ENCODE assay signal across 11 cellular contexts in the genomic region with DNA sequence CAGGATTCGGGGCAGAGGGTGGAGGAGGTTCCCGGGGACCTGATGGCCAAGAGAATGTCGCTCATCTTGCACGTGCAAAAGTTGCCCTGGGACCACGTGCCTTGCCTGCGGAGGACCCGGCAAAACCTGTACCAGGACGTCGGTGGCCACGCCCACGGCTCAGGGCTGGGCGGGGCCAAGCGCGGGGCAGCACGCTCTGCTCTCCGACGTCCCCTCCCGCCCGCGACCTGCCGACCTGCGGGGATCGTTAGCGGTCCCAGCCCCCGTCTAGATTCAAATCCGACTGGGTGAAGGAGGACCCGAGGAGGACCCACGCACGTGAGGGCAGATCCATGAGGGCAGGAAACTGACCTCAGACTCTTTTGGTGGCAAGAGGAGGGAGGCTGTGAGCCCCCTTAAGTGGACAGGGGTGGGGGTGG. TPM values are rescaled to one million over a fixed set of nuclear protein-coding genes. Genes with fewer than 3 reads are reported as not detected.
DNase-seq lines count a peak whose midpoint lies in the region; ATAC-seq, FAIRE-seq and TF ChIP-seq lines count a peak whose summit lies in the region.
"Had no signal": no experiment of that assay in that cellular context is flagged by ENCODE, and none has a peak within 500 bp of the region (broad histone marks: within the 10 kb centered on the region; RNA-seq: fewer than 3 reads in every experiment).

A gene with protein sequence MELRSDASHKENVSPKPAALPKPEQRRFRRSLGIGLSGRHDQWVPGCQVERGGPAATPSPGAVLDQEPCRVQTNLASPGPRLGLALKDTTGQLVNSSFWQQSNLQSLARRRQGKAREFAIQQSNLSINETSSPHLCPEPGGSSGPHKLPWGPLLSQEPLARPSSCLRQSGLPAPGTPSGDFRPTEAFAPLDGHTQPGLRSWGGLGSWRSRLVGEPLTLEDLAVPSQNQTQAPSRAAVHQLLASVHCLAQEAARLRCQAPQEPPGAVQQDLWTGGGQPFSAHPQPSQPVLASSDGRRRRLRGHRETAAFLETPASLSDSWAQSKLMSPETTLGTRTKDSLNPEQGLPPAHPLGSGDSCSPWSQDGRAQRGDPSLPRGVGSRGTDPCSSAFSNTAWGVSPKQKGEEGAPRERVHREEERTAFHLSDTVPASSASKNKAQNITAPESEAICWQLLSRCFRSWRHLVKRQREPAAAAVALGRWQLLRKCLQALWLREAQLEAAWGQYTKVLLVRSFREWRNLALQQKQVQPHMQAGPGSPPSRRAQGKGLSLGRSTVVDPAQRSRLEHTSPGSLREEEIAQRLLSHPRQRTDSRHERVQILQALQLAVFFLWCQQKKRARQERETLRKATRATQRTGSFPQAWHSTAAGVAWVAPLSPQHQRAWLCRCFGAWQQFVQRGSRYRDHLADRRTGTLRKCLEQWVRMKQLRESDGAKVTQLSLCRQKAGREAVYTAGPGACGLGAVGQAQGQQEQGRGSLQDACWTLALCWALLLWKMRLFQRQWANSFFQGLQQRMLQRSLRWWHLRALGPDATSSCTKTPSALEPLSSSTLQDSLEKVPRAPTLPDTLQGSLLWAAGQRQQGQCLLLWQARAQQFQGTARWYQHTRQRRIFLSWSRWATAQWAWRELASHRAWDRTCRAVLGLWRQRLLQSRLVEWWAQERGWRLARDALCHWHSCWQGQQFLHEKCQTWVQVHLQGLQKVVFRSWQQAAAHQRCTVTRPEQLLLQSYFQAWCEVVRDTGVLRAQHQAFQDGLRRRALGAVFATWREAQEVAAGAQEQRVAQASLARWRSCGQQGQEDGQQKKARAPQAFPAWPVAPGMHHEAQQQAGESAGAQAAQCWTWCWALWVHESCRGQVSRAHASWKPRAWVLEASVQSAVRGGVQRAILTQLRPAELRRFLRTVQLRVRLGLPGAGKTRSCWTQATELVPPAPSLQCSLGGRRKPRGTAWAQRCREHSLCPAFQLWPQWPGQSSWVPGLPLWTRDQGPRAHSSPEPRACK (N-terminal part only) (plus strand): TSS at position 206 of the 419 bp plus-strand sequence. CDS start 2,208 bp downstream, outside the sequence.

- DNase-seq in CD8-positive, alpha-beta memory T cell: peak in 3 of 5 donors; percentile 10 to 16 (median 15)
- DNase-seq in RPMI8226 (peak; percentile 72), pancreas (peak in 1 of 6 donors; percentile 45), dermis blood vessel endothelial cell (no peak), UCSD-AML1 (lab: John Stamatoyannopoulos, UW; ENCODE audit: unreplicated experiment) (no peak), NCI-H446 treated with DMSO at 0.1 percent for 48 hours (lab: John Stamatoyannopoulos, UW) (no peak)
- DNase-seq: gastrocnemius medialis had no signal

- peaks cover 18 to 34% of the 10 kb centered on the region in 2 donors for H3K27me3 Mint-ChIP-seq in CD8-positive, alpha-beta memory T cell
- peaks cover 45% of the 10 kb centered on the region for H3K27me3 Mint-ChIP-seq in dendritic cell treated with granulocyte-macrophage colony-stimulating factor and Interleukin-4, amounts not matched to agents 40 ng/mL and 50 ng/mL, for 4 days

- intact Hi-C loops in dendritic cell treated with granulocyte-macrophage colony-stimulating factor and Interleukin-4, amounts not matched to agents 40 ng/mL and 50 ng/mL, for 4 days (cut with micrococcal nuclease): no loop called here
- intact Hi-C loops in pancreas (cut with DNase I): no loop called here

- CTCF ChIA-PET in CD8-positive, alpha-beta memory T cell (lab: Charles Lee): no interaction called here

- H3K36me3 Mint-ChIP-seq in CD8-positive, alpha-beta memory T cell: no peaks in the 10 kb centered on the region
- H3K36me3 Mint-ChIP-seq in dendritic cell treated with granulocyte-macrophage colony-stimulating factor and Interleukin-4, amounts not matched to agents 40 ng/mL and 50 ng/mL, for 4 days (ENCODE audit: low read depth): no peaks in the 10 kb centered on the region

- no peaks in the 10 kb centered on the region for H3K4me1 ChIP-seq in CD8-positive, alpha-beta memory T cell (ENCODE audit: insufficient read depth, low read length)
- no peaks in the 10 kb centered on the region for H3K4me1 ChIP-seq in pancreas
- H3K4me1 ChIP-seq: gastrocnemius medialis had no signal

- H3K4me3 ChIP-seq in CD8-positive, alpha-beta memory T cell (ENCODE audit: low read length): no peak within 1 kb of the TSS
- no peak within 1 kb of the TSS for H3K4me3 ChIP-seq in pancreas
- H3K4me3 ChIP-seq: gastrocnemius medialis had no signal

- H3K36me3 ChIP-seq in CD8-positive, alpha-beta memory T cell (ENCODE audit: insufficient read depth, low read length): no peaks in the 10 kb centered on the region
- H3K36me3 ChIP-seq in pancreas: no peaks in the 10 kb centered on the region
- H3K36me3 ChIP-seq: gastrocnemius medialis, tibial nerve had no signal

- TF ChIP-seq CTCF in pancreas (IDR thresholded peaks at IDR 0.05): no peak

- H3K27me3 ChIP-seq in CD8-positive, alpha-beta memory T cell (ENCODE audit: insufficient read depth, low read length, poor library complexity, severe bottlenecking): no peaks in the 10 kb centered on the region
- no peaks in the 10 kb centered on the region for H3K27me3 ChIP-seq in pancreas

- 7% methylated on average over 29 of the region's 29 CpGs for WGBS in pancreas, 2 donors

- peak within 1 kb of the TSS in 3 of 7 donors; percentile 33 to 39 (median 37) for H3K4me3 Mint-ChIP-seq in CD8-positive, alpha-beta memory T cell
- H3K4me3 Mint-ChIP-seq in dendritic cell treated with granulocyte-macrophage colony-stimulating factor and Interleukin-4, amounts not matched to agents 40 ng/mL and 50 ng/mL, for 4 days: peak within 1 kb of the TSS; percentile 10

- ATAC-seq in pancreas (peak; percentile 39 to 81 (median 52)), HG02938 (IDR thresholded peaks at IDR 0.05; ENCODE audit: unreplicated experiment) (no peak)
- ATAC-seq: gastrocnemius medialis had no signal

- H3K4me1 Mint-ChIP-seq in CD8-positive, alpha-beta memory T cell: peaks cover 2 to 10% (median 10%) of the 10 kb centered on the region in 3 donors
- H3K4me1 Mint-ChIP-seq in dendritic cell treated with granulocyte-macrophage colony-stimulating factor and Interleukin-4, amounts not matched to agents 40 ng/mL and 50 ng/mL, for 4 days (ENCODE audit: low read depth): peaks cover 10% of the 10 kb centered on the region

- H3K27ac ChIP-seq in CD8-positive, alpha-beta memory T cell (ENCODE audit: low read depth, low read length): no peak within 1 kb of the TSS
- H3K27ac ChIP-seq in pancreas: no peak within 1 kb of the TSS
- H3K27ac ChIP-seq: gastrocnemius medialis, tibial nerve had no signal

- no peak for FAIRE-seq in pancreas (lab: Jason Lieb, UNC)

- POLR2A ChIA-PET in CD8-positive, alpha-beta memory T cell (lab: Charles Lee): no interaction called here

- no peaks in the 10 kb centered on the region for H3K9me3 ChIP-seq in CD8-positive, alpha-beta memory T cell (ENCODE audit: low read length)
- no peaks in the 10 kb centered on the region for H3K9me3 ChIP-seq in pancreas
- H3K9me3 ChIP-seq: gastrocnemius medialis, tibial nerve had no signal

- H3K9me3 Mint-ChIP-seq in CD8-positive, alpha-beta memory T cell: no peaks in the 10 kb centered on the region
- no peaks in the 10 kb centered on the region for H3K9me3 Mint-ChIP-seq in dendritic cell treated with granulocyte-macrophage colony-stimulating factor and Interleukin-4, amounts not matched to agents 40 ng/mL and 50 ng/mL, for 4 days

- H3K27ac Mint-ChIP-seq in CD8-positive, alpha-beta memory T cell: peak within 1 kb of the TSS in 1 of 8 donors; percentile 47
- no peak within 1 kb of the TSS for H3K27ac Mint-ChIP-seq in dendritic cell treated with granulocyte-macrophage colony-stimulating factor and Interleukin-4, amounts not matched to agents 40 ng/mL and 50 ng/mL, for 4 days

RNA-seq across cellular contexts. Expression of the gene that starts here (rescaled TPM):
- total RNA-seq in CD8-positive, alpha-beta memory T cell: not detected
- 0.81 TPM for polyA plus RNA-seq in CD8-positive, alpha-beta memory T cell
- total RNA-seq in pancreas (under 1 TPM in 1 of 6 donors, not detected in 5; 0.37 TPM), dermis blood vessel endothelial cell (0.05 TPM in 1 of 2 replicates, not detected in the other)
- 1 to 10 TPM in 1 of 2 donors, under 1 TPM in 1; 0.85 to 1.4 TPM for polyA plus RNA-seq in pancreas
- total RNA-seq: H4 had no signal

Comparison
In these comparisons a context has a peak if more than half of its experiments do, and no peak if none do; other contexts are left out.
1. Peak in DNase-seq in CD8-positive, alpha-beta memory T cell; RNA of the gene not detected or under 1 TPM.